Comparison of ENCODE assay signal across 22 cellular contexts in genomic region chr5:39207628-39208027, GRCh38. TPM values are rescaled to one million over a fixed set of nuclear protein-coding genes. Genes with fewer than 3 reads are reported as not detected.
DNase-seq lines count a peak whose midpoint lies in the region; ATAC-seq and TF ChIP-seq lines count a peak whose summit lies in the region.
"Had no signal": no experiment of that assay in that cellular context is flagged by ENCODE, and none has a peak within 500 bp of the region (broad histone marks: within the 10 kb centered on the region; RNA-seq: fewer than 3 reads in every experiment).

No MANE protein-coding gene starts in this region.

- TF ChIP-seq POLR2A in right lobe of liver (IDR thresholded peaks at IDR 0.05): no peak

- H3K36me3 ChIP-seq in right lobe of liver (no peaks in the 10 kb centered on the region), brain microvascular endothelial cell (replicated peaks) (no peaks in the 10 kb centered on the region), WERI-Rb-1 (no peaks in the 10 kb centered on the region)
- H3K36me3 ChIP-seq: esophagus squamous epithelium, tibial nerve had no signal

- no peak overlapping the region for H3K27ac ChIP-seq in right lobe of liver
- H3K27ac ChIP-seq in brain microvascular endothelial cell: no peak overlapping the region
- no peak overlapping the region for H3K27ac ChIP-seq in WERI-Rb-1
- H3K27ac ChIP-seq: esophagus squamous epithelium had no signal

- no peaks in the 10 kb centered on the region for H3K9me3 ChIP-seq in right lobe of liver
- no peaks in the 10 kb centered on the region for H3K9me3 ChIP-seq in WERI-Rb-1 (ENCODE audit: severe bottlenecking)
- H3K9me3 ChIP-seq: Caco-2, esophagus squamous epithelium, tibial nerve had no signal

- H3K36me3 Mint-ChIP-seq in stimulated activated naive CD8-positive, alpha-beta T cell treated with anti-CD3 and anti-CD28 coated beads, Interleukin-15, Interleukin-2, amounts not matched to agents 100 ng/mL and 50 ng/mL, for 24 hours (ENCODE audit: low read depth): no peaks in the 10 kb centered on the region
- H3K36me3 Mint-ChIP-seq in activated CD4-positive, alpha-beta memory T cell treated with anti-CD3 and anti-CD28 coated beads, Interleukin-2, amount 10 ng/mL, durations not matched to agents 7 days and 5 days (ENCODE audit: low read depth): peaks cover 5% of the 10 kb centered on the region
- H3K36me3 Mint-ChIP-seq in immature natural killer cell: peaks cover 0 to 2% (median 0%) of the 10 kb centered on the region in 3 donors
- H3K36me3 Mint-ChIP-seq: IgD-negative memory B cell, naive B cell had no signal

- H3K9me3 Mint-ChIP-seq in stimulated activated naive CD8-positive, alpha-beta T cell treated with anti-CD3 and anti-CD28 coated beads, Interleukin-15, Interleukin-2, amounts not matched to agents 100 ng/mL and 50 ng/mL, for 24 hours: no peaks in the 10 kb centered on the region
- no peaks in the 10 kb centered on the region for H3K9me3 Mint-ChIP-seq in activated CD4-positive, alpha-beta memory T cell treated with anti-CD3 and anti-CD28 coated beads, Interleukin-2, amount 10 ng/mL, durations not matched to agents 7 days and 5 days
- no peaks in the 10 kb centered on the region for H3K9me3 Mint-ChIP-seq in immature natural killer cell
- H3K9me3 Mint-ChIP-seq: IgD-negative memory B cell had no signal

- H3K27me3 Mint-ChIP-seq in stimulated activated naive CD8-positive, alpha-beta T cell treated with anti-CD3 and anti-CD28 coated beads, Interleukin-15, Interleukin-2, amounts not matched to agents 100 ng/mL and 50 ng/mL, for 24 hours: no peaks in the 10 kb centered on the region
- H3K27me3 Mint-ChIP-seq in activated CD4-positive, alpha-beta memory T cell treated with anti-CD3 and anti-CD28 coated beads, Interleukin-2, amount 10 ng/mL, durations not matched to agents 7 days and 5 days: no peaks in the 10 kb centered on the region
- peaks cover 2 to 15% (median 10%) of the 10 kb centered on the region in 3 donors for H3K27me3 Mint-ChIP-seq in immature natural killer cell (ENCODE audit: low read depth in 3 of 3)

- H3K4me1 Mint-ChIP-seq in stimulated activated naive CD8-positive, alpha-beta T cell treated with anti-CD3 and anti-CD28 coated beads, Interleukin-15, Interleukin-2, amounts not matched to agents 100 ng/mL and 50 ng/mL, for 24 hours (ENCODE audit: low read depth): peaks cover 92% of the 10 kb centered on the region
- H3K4me1 Mint-ChIP-seq in activated CD4-positive, alpha-beta memory T cell treated with anti-CD3 and anti-CD28 coated beads, Interleukin-2, amount 10 ng/mL, durations not matched to agents 7 days and 5 days: peaks cover 81% of the 10 kb centered on the region
- peaks cover 93 to 100% of the 10 kb centered on the region in 2 donors for H3K4me1 Mint-ChIP-seq in immature natural killer cell

- 31% methylated on average over 3 of the region's 3 CpGs for WGBS in right lobe of liver (ENCODE audit: insufficient coverage, low coverage, low lambda C conversion rate, missing lambda C conversion rate)

- ATAC-seq in stimulated activated naive CD8-positive, alpha-beta T cell treated with anti-CD3 and anti-CD28 coated beads, Interleukin-15, Interleukin-2, amounts not matched to agents 100 U/mL and 50 U/mL, for 24 hours: no peak
- ATAC-seq in right lobe of liver: no peak

- H3K4me3 ChIP-seq in right lobe of liver (no peak overlapping the region), brain microvascular endothelial cell (ENCODE audit: low read depth, low read length) (no peak overlapping the region), WERI-Rb-1 (ENCODE audit: low read depth, low read length) (no peak overlapping the region)
- H3K4me3 ChIP-seq: esophagus squamous epithelium, tibial nerve had no signal

- no peak for DNase-seq in stimulated activated naive CD8-positive, alpha-beta T cell treated with anti-CD3 and anti-CD28 coated beads, Interleukin-15, Interleukin-2, amounts not matched to agents 100 U/mL and 50 U/mL, for 24 hours
- no peak for DNase-seq in activated CD4-positive, alpha-beta memory T cell treated with anti-CD3 and anti-CD28 coated beads, Interleukin-2, amount 10 ng/mL, durations not matched to agents 7 days and 5 days
- DNase-seq in immature natural killer cell (no peak), right lobe of liver (no peak), brain microvascular endothelial cell (no peak), WERI-Rb-1 (no peak)
- DNase-seq: activated CD4-positive, alpha-beta T cell treated with anti-CD3 and anti-CD28 coated beads, Interleukin-2, amount 50 U/mL, for 4 hours; Caco-2; DND-41; effector CD4-positive, alpha-beta T cell; esophagus squamous epithelium; mesendoderm; MM.1S; naive B cell; NCI-H1694 treated with DMSO at 0.1 percent for 48 hours; posterior cingulate gyrus; stimulated activated CD4-positive, alpha-beta T cell treated with anti-CD3 and anti-CD28 coated beads, Interleukin-1b, Interleukin-23, amount 100 ng/mL, for 48 hours had no signal

- no peaks in the 10 kb centered on the region for H3K4me1 ChIP-seq in right lobe of liver
- H3K4me1 ChIP-seq: Caco-2, esophagus squamous epithelium had no signal

- intact Hi-C loops in right lobe of liver (cut with DNase I): no loop called here

- in situ Hi-C loops in brain microvascular endothelial cell (cut with HindIII; ENCODE audit: low pct_ligation_motif_present, low sequenced_read_pairs): no loop called here

- no peaks in the 10 kb centered on the region for H3K27me3 ChIP-seq in right lobe of liver
- no peaks in the 10 kb centered on the region for H3K27me3 ChIP-seq in brain microvascular endothelial cell (replicated peaks)
- H3K27me3 ChIP-seq in WERI-Rb-1 (ENCODE audit: insufficient read depth, low read depth, severe bottlenecking): no peaks in the 10 kb centered on the region
- H3K27me3 ChIP-seq: esophagus squamous epithelium, tibial nerve had no signal

- TF ChIP-seq CTCF in right lobe of liver (IDR thresholded peaks at IDR 0.05): no peak
- TF ChIP-seq CTCF in brain microvascular endothelial cell (IDR thresholded peaks at IDR 0.05; ENCODE audit: low read depth, low read length, missing control alignments): no peak
- no peak for TF ChIP-seq CTCF in WERI-Rb-1 (IDR thresholded peaks at IDR 0.05; ENCODE audit: low read depth, low read length)

- CTCF ChIA-PET in activated CD4-positive, alpha-beta memory T cell treated with anti-CD3 and anti-CD28 coated beads, Interleukin-2, amount 10 ng/mL, durations not matched to agents 7 days and 5 days (lab: Charles Lee): interaction anchor here (2.3 kb wide), 1 partner anchor 9 kb away, joined by 10 read pairs; no protein-coding TSS in a partner anchor

- peak overlapping the region; percentile 96 for H3K27ac Mint-ChIP-seq in stimulated activated naive CD8-positive, alpha-beta T cell treated with anti-CD3 and anti-CD28 coated beads, Interleukin-15, Interleukin-2, amounts not matched to agents 100 ng/mL and 50 ng/mL, for 24 hours
- H3K27ac Mint-ChIP-seq in activated CD4-positive, alpha-beta memory T cell treated with anti-CD3 and anti-CD28 coated beads, Interleukin-2, amount 10 ng/mL, durations not matched to agents 7 days and 5 days: peak overlapping the region; percentile 96
- H3K27ac Mint-ChIP-seq in immature natural killer cell: peak overlapping the region; percentile 89 to 97 (median 94)
- H3K27ac Mint-ChIP-seq: naive B cell had no signal

- H3K4me3 Mint-ChIP-seq in stimulated activated naive CD8-positive, alpha-beta T cell treated with anti-CD3 and anti-CD28 coated beads, Interleukin-15, Interleukin-2, amounts not matched to agents 100 ng/mL and 50 ng/mL, for 24 hours: peak overlapping the region; percentile 77
- H3K4me3 Mint-ChIP-seq in activated CD4-positive, alpha-beta memory T cell treated with anti-CD3 and anti-CD28 coated beads, Interleukin-2, amount 10 ng/mL, durations not matched to agents 7 days and 5 days: peak overlapping the region; percentile 72
- peak overlapping the region in 2 of 5 donors; percentile 34 to 35 for H3K4me3 Mint-ChIP-seq in immature natural killer cell
- H3K4me3 Mint-ChIP-seq: IgD-negative memory B cell, naive B cell had no signal

- POLR2A ChIA-PET in activated CD4-positive, alpha-beta memory T cell treated with anti-CD3 and anti-CD28 coated beads, Interleukin-2, amount 10 ng/mL, durations not matched to agents 7 days and 5 days (lab: Charles Lee): interaction anchor here (1.5 to 7.3 kb wide), 3 partner anchors 10 to 29 kb away, joined by 6 to 238 read pairs (median 125); no protein-coding TSS in a partner anchor

RNA-seq across cellular contexts. Expression of gene FYB1, which starts 11.7 kb away (rescaled TPM):
- total RNA-seq in activated CD4-positive, alpha-beta memory T cell treated with anti-CD3 and anti-CD28 coated beads, Interleukin-2, amount 10 ng/mL, durations not matched to agents 7 days and 5 days: 100 to 1,000 TPM; 260 to 270 TPM
- 100 to 1,000 TPM in 1 of 3 donors, 10 to 100 TPM in 2; 50.6 to 205 (median 80.2) TPM for polyA plus RNA-seq in immature natural killer cell
- 10 to 100 TPM in 3 of 6 experiments, 1 to 10 TPM in 3; 3.7 to 15.3 (median 9.1) TPM for total RNA-seq in right lobe of liver
- total RNA-seq: glomerular endothelial cell, H1 had no signal
- polyA plus RNA-seq: H1 had no signal

Comparison
In these comparisons a context has a peak if more than half of its experiments do, and no peak if none do; other contexts are left out.
1. RNA of gene FYB1, which starts 11.7 kb away (total RNA-seq): 260 to 270 TPM in activated CD4-positive, alpha-beta memory T cell treated with anti-CD3 and anti-CD28 coated beads, Interleukin-2, amount 10 ng/mL, durations not matched to agents 7 days and 5 days; 3.7 to 15.3 TPM in right lobe of liver; every median in the first group is over 10 times any median in the second.
2. Peak in every context shown above with its lines, with median percentiles within 50 percentile points of each other: H3K27ac Mint-ChIP-seq.